Comparison of ENCODE assay signal across 31 cellular contexts in genomic region chr3:160390554-160391138, GRCh38. TPM values are rescaled to one million over a fixed set of nuclear protein-coding genes. Genes with fewer than 3 reads are reported as not detected.
DNase-seq lines count a peak whose midpoint lies in the region; ATAC-seq, FAIRE-seq and TF ChIP-seq lines count a peak whose summit lies in the region.
"Had no signal": no experiment of that assay in that cellular context is flagged by ENCODE, and none has a peak within 500 bp of the region (broad histone marks: within the 10 kb centered on the region; RNA-seq: fewer than 3 reads in every experiment).

No MANE protein-coding gene starts in this region.

- intact Hi-C loops in kidney (cut with DNase I): no loop called here
- intact Hi-C loops in CD4-positive, alpha-beta T cell (cut with DNase I, micrococcal nuclease): no loop called here

- H3K36me3 ChIP-seq in MM.1S (replicated peaks; ENCODE audit: insufficient read depth, low read length) (no peaks in the 10 kb centered on the region), kidney (ENCODE audit: control insufficient read depth in 1 of 2, insufficient read depth in 2 of 2, low read length in 2 of 2) (no peaks in the 10 kb centered on the region)
- H3K36me3 ChIP-seq: BE2C, colonic mucosa, ovary, SJSA1 had no signal

- H3K4me3 ChIP-seq in MM.1S (ENCODE audit: low read length) (no peak overlapping the region), kidney (ENCODE audit: low read length in 2 of 2) (no peak overlapping the region)
- H3K4me3 ChIP-seq: colonic mucosa, ovary, SJSA1 had no signal

- no peak overlapping the region for H3K4me3 Mint-ChIP-seq in CD4-positive, alpha-beta T cell
- H3K4me3 Mint-ChIP-seq: activated B cell treated with CpG ODN at 0.5 μM for 24 hours; activated T-helper 17 cell treated with anti-CD3 and anti-CD28 coated beads, Interleukin-2, amount 50 U/mL, for 72 hours; effector memory CD8-positive, alpha-beta T cell; T-cell had no signal

- no peak for TF ChIP-seq CTCF in MM.1S (IDR thresholded peaks at IDR 0.05; ENCODE audit: low read length)
- TF ChIP-seq CTCF in kidney (IDR thresholded peaks at IDR 0.05; ENCODE audit: borderline replicate concordance, extremely low read depth, insufficient read depth): no peak
- TF ChIP-seq CTCF in CD4-positive, alpha-beta T cell (IDR thresholded peaks at IDR 0.05): no peak

- no peaks in the 10 kb centered on the region for H3K27me3 ChIP-seq in MM.1S (replicated peaks; ENCODE audit: insufficient read depth, low read length)
- no peaks in the 10 kb centered on the region for H3K27me3 ChIP-seq in CD4-positive, alpha-beta T cell (ENCODE audit: control insufficient read depth, insufficient read depth, low read length)
- H3K27me3 ChIP-seq: BE2C, colonic mucosa, ovary, SJSA1 had no signal

- CTCF ChIA-PET in CD4-positive, alpha-beta T cell (lab: Charles Lee): no interaction called here

- H3K9me2 ChIP-seq in MM.1S (replicated peaks; ENCODE audit: insufficient read depth, low read length): no peaks in the 10 kb centered on the region

- no peaks in the 10 kb centered on the region for H3K27me3 Mint-ChIP-seq in CD4-positive, alpha-beta T cell
- H3K27me3 Mint-ChIP-seq: activated B cell treated with CpG ODN at 0.5 μM for 24 hours; activated T-helper 17 cell treated with anti-CD3 and anti-CD28 coated beads, Interleukin-2, amount 50 U/mL, for 72 hours; effector memory CD8-positive, alpha-beta T cell; T-cell had no signal

- no peak for FAIRE-seq in kidney (lab: Jason Lieb, UNC)

- peaks cover 28% of the 10 kb centered on the region for H3K4me1 Mint-ChIP-seq in CD4-positive, alpha-beta T cell (ENCODE audit: low read depth)

- H3K27ac Mint-ChIP-seq in CD4-positive, alpha-beta T cell: no peak overlapping the region
- H3K27ac Mint-ChIP-seq: activated B cell treated with CpG ODN at 0.5 μM for 24 hours; activated T-helper 17 cell treated with anti-CD3 and anti-CD28 coated beads, Interleukin-2, amount 50 U/mL, for 72 hours; effector memory CD8-positive, alpha-beta T cell; T-cell had no signal

- DNase-seq in MM.1S (no peak), cerebellar nuclear complex (lab: John Stamatoyannopoulos, UW) (no peak), hippocampal formation (lab: John Stamatoyannopoulos, UW) (no peak), kidney (no peak)
- no peak for DNase-seq in CD4-positive, alpha-beta T cell
- DNase-seq: ACHN; activated B cell treated with CpG ODN at 0.5 μM for 24 hours; activated CD8-positive, alpha-beta memory T cell treated with anti-CD3 and anti-CD28 coated beads, Interleukin-2, amount 50 U/mL, for 4 hours; activated naive CD4-positive, alpha-beta T cell treated with anti-CD3 and anti-CD28 coated beads, Interleukin-2, amount 50 U/mL, for 16 hours; amniotic stem cell; BE2C; colonic mucosa; DMS79; effector memory CD8-positive, alpha-beta T cell; erythroblast; GDM1; HCEC 1CT; KG1; kidney glomerular epithelial cell; NCI-H1417; NCI-H2081; NCI-H748 treated with DMSO at 0.1 percent for 48 hours; ovary; stimulated activated CD4-positive, alpha-beta T cell treated with anti-CD3 and anti-CD28 coated beads, Interleukin-2, amount 100 ng/mL, for 48 hours; T-cell; trophoblast cell had no signal

- H4K20me1 ChIP-seq in MM.1S (ENCODE audit: insufficient read depth, low read length): no peaks in the 10 kb centered on the region

- H3K9ac ChIP-seq in MM.1S (ENCODE audit: low read length): no peak overlapping the region
- H3K9ac ChIP-seq in kidney (ENCODE audit: low read length in 2 of 2): no peak overlapping the region

- no peaks in the 10 kb centered on the region for H3K9me3 ChIP-seq in MM.1S (replicated peaks; ENCODE audit: insufficient read depth, low read length)
- H3K9me3 ChIP-seq in kidney (ENCODE audit: control insufficient read depth in 1 of 2, low read length in 2 of 2): no peaks in the 10 kb centered on the region
- H3K9me3 ChIP-seq in CD4-positive, alpha-beta T cell (ENCODE audit: control insufficient read depth, low read length): no peaks in the 10 kb centered on the region
- H3K9me3 ChIP-seq: BE2C, colonic mucosa, ovary, SJSA1 had no signal

- ATAC-seq in GM18502 (IDR thresholded peaks at IDR 0.05; ENCODE audit: poor library complexity, unreplicated experiment) (peak; percentile 49), GM19043 (IDR thresholded peaks at IDR 0.05; ENCODE audit: low read depth, unreplicated experiment) (peak; percentile 42), HG02973 (IDR thresholded peaks at IDR 0.05; ENCODE audit: unreplicated experiment) (peak; percentile 57)
- ATAC-seq in CD4-positive, alpha-beta T cell (ENCODE audit: poor library complexity): no peak
- ATAC-seq: activated T-helper 17 cell treated with anti-CD3 and anti-CD28 coated beads, Interleukin-2, amount 50 U/mL, for 72 hours; effector memory CD8-positive, alpha-beta T cell; T-cell had no signal

- H3K9me3 Mint-ChIP-seq in CD4-positive, alpha-beta T cell: no peaks in the 10 kb centered on the region
- H3K9me3 Mint-ChIP-seq: activated B cell treated with CpG ODN at 0.5 μM for 24 hours; activated T-helper 17 cell treated with anti-CD3 and anti-CD28 coated beads, Interleukin-2, amount 50 U/mL, for 72 hours; effector memory CD8-positive, alpha-beta T cell; T-cell had no signal

- peaks cover 5% of the 10 kb centered on the region for H3K36me3 Mint-ChIP-seq in CD4-positive, alpha-beta T cell (ENCODE audit: low read depth)

- peaks cover 6% of the 10 kb centered on the region; the same call in 1 of the 2 replicates for H3F3A ChIP-seq in MM.1S (ENCODE audit: insufficient read depth, low read length)

- POLR2A ChIA-PET in CD4-positive, alpha-beta T cell (lab: Charles Lee): interaction anchor here (0.7 kb wide), 1 partner anchor 8 kb away, joined by 3 read pairs; the partner anchor contains the start of gene IFT80

- H3K79me2 ChIP-seq in MM.1S (ENCODE audit: low read length): peaks cover 70% of the 10 kb centered on the region

- H3K27ac ChIP-seq in MM.1S (ENCODE audit: low read length) (peak overlapping the region; percentile 26; the same call in 1 of the 2 replicates), kidney (ENCODE audit: low read depth in 2 of 2, low read length in 2 of 2) (no peak overlapping the region)
- no peak overlapping the region for H3K27ac ChIP-seq in CD4-positive, alpha-beta T cell (ENCODE audit: low read depth, low read length)
- H3K27ac ChIP-seq: colonic mucosa, ovary, SJSA1 had no signal

- no peak overlapping the region for H2AFZ ChIP-seq in MM.1S (ENCODE audit: low read length)

- H3K4me1 ChIP-seq in MM.1S (ENCODE audit: low read length) (peaks cover 14% of the 10 kb centered on the region), kidney (ENCODE audit: control insufficient read depth in 1 of 2, insufficient read depth in 1 of 2, low read depth in 1 of 2, low read length in 2 of 2) (no peaks in the 10 kb centered on the region)
- H3K4me1 ChIP-seq: BE2C, colonic mucosa, SJSA1 had no signal

- H3K4me2 ChIP-seq in MM.1S (ENCODE audit: low read depth, low read length): peak overlapping the region; percentile 39; the same call in 1 of the 2 replicates

RNA-seq across cellular contexts. Expression of gene IFT80, which starts 8.4 kb away (rescaled TPM):
- total RNA-seq in kidney: 36.6 TPM
- 17.5 TPM for polyA plus RNA-seq in kidney (ENCODE audit: insufficient read depth, low read depth, low replicate concordance)
- 10 to 100 TPM; 16.1 to 18.2 TPM for total RNA-seq in CD4-positive, alpha-beta T cell

RNA-seq across cellular contexts. Expression of gene SMC4, which starts 8.8 kb away (rescaled TPM):
- total RNA-seq in kidney: 24.5 TPM
- polyA plus RNA-seq in kidney (ENCODE audit: insufficient read depth, low read depth, low replicate concordance): 7.4 TPM
- total RNA-seq in CD4-positive, alpha-beta T cell: 10 to 100 TPM; 52.3 to 58.8 TPM

RNA-seq across cellular contexts. Expression of gene TRIM59, which starts 58.9 kb away (rescaled TPM):
- total RNA-seq in kidney: 4.8 TPM
- polyA plus RNA-seq in kidney (ENCODE audit: insufficient read depth, low read depth, low replicate concordance): 0.84 TPM
- 10 to 100 TPM; 16.2 to 16.4 TPM for total RNA-seq in CD4-positive, alpha-beta T cell
